In genomic region chr6:24981385-24981758, GRCh38 we compare ENCODE assay signal across 13 cellular contexts. TPM values are rescaled to one million over a fixed set of nuclear protein-coding genes. Genes with fewer than 3 reads are reported as not detected.
DNase-seq lines count a peak whose midpoint lies in the region; TF ChIP-seq lines count a peak whose summit lies in the region.
"Had no signal": no experiment of that assay in that cellular context is flagged by ENCODE, and none has a peak within 500 bp of the region (broad histone marks: within the 10 kb centered on the region; RNA-seq: fewer than 3 reads in every experiment).

No MANE protein-coding gene starts in this region.

- 30 to 35% methylated on average over 3 of the region's 4 CpGs for WGBS in mesodermal cell (ENCODE audit: insufficient coverage in 2 of 2), 2 experiments
- WGBS in esophagus muscularis mucosa, result 96% methylated on average over 4 of the region's 4 CpGs

- TF ChIP-seq EP300 in esophagus muscularis mucosa (IDR thresholded peaks at IDR 0.05), result no peak

- no peak for TF ChIP-seq CTCF in cardiac fibroblast (IDR thresholded peaks at IDR 0.05; ENCODE audit: low read depth, low read length)
- no peak for TF ChIP-seq CTCF in esophagus muscularis mucosa (IDR thresholded peaks at IDR 0.05)

- H3K9me3 ChIP-seq in HUES6 (ENCODE audit: control insufficient read depth, insufficient read depth, low read depth, low read length) (no peaks in the 10 kb centered on the region), mesodermal cell (ENCODE audit: control insufficient read depth, low read length) (no peaks in the 10 kb centered on the region), esophagus muscularis mucosa (no peaks in the 10 kb centered on the region)
- H3K9me3 ChIP-seq: gastrocnemius medialis, thoracic aorta had no signal

- no peak for TF ChIP-seq POLR2A in esophagus muscularis mucosa (IDR thresholded peaks at IDR 0.05; ENCODE audit: low read depth)

- H3K27ac ChIP-seq in ACC112 (ENCODE audit: low read depth, low read length) (peak overlapping the region; percentile 23), HUES6 (ENCODE audit: low read depth, low read length) (peak overlapping the region; percentile 90), mesodermal cell (ENCODE audit: low read depth, low read length, severe bottlenecking) (peak overlapping the region; percentile 94), esophagus muscularis mucosa (replicated peaks in 1 of 4) (no peak overlapping the region)
- H3K27ac ChIP-seq: gastrocnemius medialis, thoracic aorta had no signal

- H3K79me2 ChIP-seq in ACC112 (ENCODE audit: control insufficient read depth, insufficient read depth, low read length, unreplicated experiment), result no peaks in the 10 kb centered on the region

- H3K27me3 ChIP-seq in ACC112 (ENCODE audit: insufficient read depth, low read length), result no peaks in the 10 kb centered on the region
- no peaks in the 10 kb centered on the region for H3K27me3 ChIP-seq in HUES6 (ENCODE audit: control insufficient read depth, insufficient read depth, low read length)
- H3K27me3 ChIP-seq in esophagus muscularis mucosa, result no peaks in the 10 kb centered on the region
- H3K27me3 ChIP-seq: gastrocnemius medialis had no signal

- H3K4me3 ChIP-seq in ACC112 (ENCODE audit: low read depth, low read length), result no peak overlapping the region
- peak overlapping the region; percentile 31 for H3K4me3 ChIP-seq in HUES6 (ENCODE audit: low read depth, low read length)
- no peak overlapping the region for H3K4me3 ChIP-seq in cardiac fibroblast (replicated peaks in 1 of 2; ENCODE audit: low read depth in 2 of 2, low read length in 2 of 2)
- no peak overlapping the region for H3K4me3 ChIP-seq in mesodermal cell (ENCODE audit: extremely low read depth, insufficient read depth, low read length, poor library complexity, severe bottlenecking)
- no peak overlapping the region for H3K4me3 ChIP-seq in esophagus muscularis mucosa
- H3K4me3 ChIP-seq: gastrocnemius medialis, thoracic aorta had no signal

- H3K36me3 ChIP-seq in ACC112 (ENCODE audit: insufficient read depth, low read length) (no peaks in the 10 kb centered on the region), HUES6 (ENCODE audit: control insufficient read depth, insufficient read depth, low read length) (no peaks in the 10 kb centered on the region), mesodermal cell (ENCODE audit: control insufficient read depth, insufficient read depth, low read length) (no peaks in the 10 kb centered on the region), esophagus muscularis mucosa (no peaks in the 10 kb centered on the region)
- H3K36me3 ChIP-seq: gastrocnemius medialis, thoracic aorta had no signal

- intact Hi-C loops in esophagus muscularis mucosa (cut with DNase I), result no loop called here

- H2AFZ ChIP-seq in ACC112 (ENCODE audit: low read length, unreplicated experiment), result peak overlapping the region; percentile 67

- peak overlapping the region; percentile 76 for H3K9ac ChIP-seq in HUES6 (ENCODE audit: low read length)

- DNase-seq in cardiac fibroblast (ENCODE audit: low read depth in 2 of 2) (peak; percentile 28 to 53), AML-193 (lab: John Stamatoyannopoulos, UW) (no peak), NK-92 (lab: John Stamatoyannopoulos, UW; ENCODE audit: unreplicated experiment) (no peak), esophagus muscularis mucosa (ENCODE audit: extremely low spot score) (no peak), NCI-H1930 (lab: John Stamatoyannopoulos, UW) (no peak)
- DNase-seq: activated CD4-positive, alpha-beta T cell treated with anti-CD3 and anti-CD28 coated beads, Interleukin-2, amount 50 U/mL, for 48 hours; gastrocnemius medialis; NCI-H1694 treated with DMSO at 0.1 percent for 48 hours; T-helper 2 cell had no signal

- H3K4me1 ChIP-seq in ACC112 (ENCODE audit: control insufficient read depth, insufficient read depth, low read length, unreplicated experiment) (peaks cover 33% of the 10 kb centered on the region), HUES6 (ENCODE audit: control insufficient read depth, insufficient read depth, low read length) (peaks cover 64% of the 10 kb centered on the region), mesodermal cell (ENCODE audit: control insufficient read depth, insufficient read depth, low read length, poor library complexity, severe bottlenecking) (peaks cover 27% of the 10 kb centered on the region), esophagus muscularis mucosa (peaks cover 0 to 6% (median 2%) of the 10 kb centered on the region in 4 donors)

RNA-seq across cellular contexts. Expression of gene RIPOR2, which starts 45.6 kb away (rescaled TPM):
- polyA plus RNA-seq in mesodermal cell (2013, experiment 1 of 2), result 6.1 TPM
- polyA plus RNA-seq in mesodermal cell (2013, experiment 2 of 2), result 6.3 TPM
- total RNA-seq in esophagus muscularis mucosa, result 10 to 100 TPM in 1 of 4 donors, 1 to 10 TPM in 3; 2.6 to 14.4 (median 5.1) TPM

Comparison
In these comparisons a context has a peak if more than half of its experiments do, and no peak if none do; other contexts are left out.
1. H3K27ac ChIP-seq: peak in ACC112 (single experiment), HUES6 (single experiment) and mesodermal cell (single experiment); none in esophagus muscularis mucosa (0 of 4).
2. DNase-seq: peak in cardiac fibroblast (2 of 2); none in AML-193 (0 of 2), NK-92 (single experiment), esophagus muscularis mucosa (single experiment) and NCI-H1930 (0 of 2).